11 cellular contexts compared by ENCODE assay signal in genomic region chr4:183241322-183241640, GRCh38.
DNase-seq lines count a peak whose midpoint lies in the region; ATAC-seq, FAIRE-seq and TF ChIP-seq lines count a peak whose summit lies in the region.
"Had no signal": no experiment of that assay in that cellular context is flagged by ENCODE, and none has a peak within 500 bp of the region (broad histone marks: within the 10 kb centered on the region; RNA-seq: fewer than 3 reads in every experiment).

No MANE protein-coding gene starts in this region.

- no peaks in the 10 kb centered on the region for H3K9me3 ChIP-seq in astrocyte (ENCODE audit: insufficient read depth, low read depth, low read length)
- no peaks in the 10 kb centered on the region for H3K9me3 ChIP-seq in smooth muscle cell (replicated peaks; ENCODE audit: low read depth)
- H3K9me3 ChIP-seq in MM.1S (replicated peaks; ENCODE audit: insufficient read depth, low read length): no peaks in the 10 kb centered on the region

- in situ Hi-C loops in G401 (cut with HindIII; ENCODE audit: low sequenced_read_pairs): no loop called here

- H3K27me3 ChIP-seq in astrocyte (ENCODE audit: insufficient read depth, low read length): no peaks in the 10 kb centered on the region
- no peaks in the 10 kb centered on the region for H3K27me3 ChIP-seq in smooth muscle cell (ENCODE audit: low read depth)
- H3K27me3 ChIP-seq in MM.1S (replicated peaks; ENCODE audit: insufficient read depth, low read length): no peaks in the 10 kb centered on the region

- peaks cover 13% of the 10 kb centered on the region for H3K4me1 ChIP-seq in astrocyte (ENCODE audit: insufficient read depth, low read length)
- H3K4me1 ChIP-seq in smooth muscle cell (ENCODE audit: low read depth): peaks cover 3% of the 10 kb centered on the region
- no peaks in the 10 kb centered on the region for H3K4me1 ChIP-seq in MM.1S (ENCODE audit: low read length)

- intact Hi-C loops in left ventricle myocardium superior (cut with micrococcal nuclease): no loop called here
- intact Hi-C loops in posterior cingulate gyrus (cut with DNase I): no loop called here

- FAIRE-seq in astrocyte (lab: Jason Lieb, UNC): no peak

- H2AFZ ChIP-seq in astrocyte (ENCODE audit: low read depth, low read length): no peak overlapping the region
- H2AFZ ChIP-seq in smooth muscle cell (ENCODE audit: low read depth): no peak overlapping the region
- no peak overlapping the region for H2AFZ ChIP-seq in MM.1S (ENCODE audit: low read length)

- H3K9me3 Mint-ChIP-seq in astrocyte (ENCODE audit: unreplicated experiment): peaks cover 3% of the 10 kb centered on the region

- DNase-seq in HT-29 (ENCODE audit: low spot score) (peak; percentile 60), astrocyte (ENCODE audit: low read depth) (peak; percentile 85), left ventricle myocardium superior (no peak), smooth muscle cell (lab: John Stamatoyannopoulos, UW; ENCODE audit: unreplicated experiment) (no peak), posterior cingulate gyrus (no peak), G401 (ENCODE audit: low spot score) (no peak), MM.1S (no peak)
- DNase-seq: activated T-cell treated with anti-CD3 and anti-CD28 coated beads, Interleukin-2, amount 50 U/mL, for 48 hours; GF-D8; T1000 had no signal

- H3K9me2 ChIP-seq in MM.1S (replicated peaks; ENCODE audit: insufficient read depth, low read length): no peaks in the 10 kb centered on the region

- H3K79me2 ChIP-seq in astrocyte (ENCODE audit: insufficient read depth, low read length) (no peaks in the 10 kb centered on the region), smooth muscle cell (ENCODE audit: low read depth) (peaks cover 2% of the 10 kb centered on the region), MM.1S (ENCODE audit: low read length) (no peaks in the 10 kb centered on the region)

- peaks cover 33% of the 10 kb centered on the region for H3K4me1 Mint-ChIP-seq in astrocyte (ENCODE audit: low read depth, unreplicated experiment)

- H3F3A ChIP-seq in smooth muscle cell (ENCODE audit: low read depth): no peaks in the 10 kb centered on the region
- no peaks in the 10 kb centered on the region for H3F3A ChIP-seq in MM.1S (ENCODE audit: insufficient read depth, low read length)

- H3K4me3 ChIP-seq in astrocyte (ENCODE audit: insufficient read depth, low read depth, low read length) (no peak overlapping the region), smooth muscle cell (no peak overlapping the region), MM.1S (ENCODE audit: low read length) (no peak overlapping the region)

- peaks cover 17% of the 10 kb centered on the region for H3K36me3 Mint-ChIP-seq in astrocyte (ENCODE audit: low read depth, unreplicated experiment)

- no peaks in the 10 kb centered on the region for H3K27me3 Mint-ChIP-seq in astrocyte (ENCODE audit: low read depth, unreplicated experiment)

- no peak overlapping the region for H3K4me3 Mint-ChIP-seq in astrocyte (ENCODE audit: unreplicated experiment)

- H3K9ac ChIP-seq in astrocyte (ENCODE audit: low read length): peak overlapping the region; percentile 35
- no peak overlapping the region for H3K9ac ChIP-seq in smooth muscle cell (ENCODE audit: low read depth)
- no peak overlapping the region for H3K9ac ChIP-seq in MM.1S (ENCODE audit: low read length)

- H4K20me1 ChIP-seq in astrocyte (ENCODE audit: insufficient read depth, low read length): peaks cover 4% of the 10 kb centered on the region
- no peaks in the 10 kb centered on the region for H4K20me1 ChIP-seq in smooth muscle cell (ENCODE audit: low read depth)
- H4K20me1 ChIP-seq in MM.1S (ENCODE audit: insufficient read depth, low read length): no peaks in the 10 kb centered on the region

- peaks cover 3% of the 10 kb centered on the region for H3K36me3 ChIP-seq in astrocyte (ENCODE audit: insufficient read depth, low read length)
- H3K36me3 ChIP-seq in smooth muscle cell (ENCODE audit: low read depth): no peaks in the 10 kb centered on the region
- no peaks in the 10 kb centered on the region for H3K36me3 ChIP-seq in MM.1S (replicated peaks; ENCODE audit: insufficient read depth, low read length)

- ATAC-seq in left ventricle myocardium superior: peak; percentile 56
- no peak for ATAC-seq in GM19324 (IDR thresholded peaks at IDR 0.05; ENCODE audit: low FRiP score, unreplicated experiment)

- H3K27ac ChIP-seq in astrocyte (ENCODE audit: low read depth, low read length): peak overlapping the region; percentile 55
- peak overlapping the region; percentile 47 for H3K27ac ChIP-seq in smooth muscle cell (ENCODE audit: low read depth)
- no peak overlapping the region for H3K27ac ChIP-seq in MM.1S (ENCODE audit: low read length)

- TF ChIP-seq CTCF in astrocyte (IDR thresholded peaks at IDR 0.05; ENCODE audit: insufficient read depth, low read depth, low read length): no peak
- no peak for TF ChIP-seq CTCF in smooth muscle cell (IDR thresholded peaks at IDR 0.05; ENCODE audit: borderline replicate concordance, insufficient read depth, poor library complexity, severe bottlenecking)
- TF ChIP-seq CTCF in MM.1S (IDR thresholded peaks at IDR 0.05; ENCODE audit: low read length): no peak

- WGBS in smooth muscle cell (ENCODE audit: low lambda C conversion rate): 2% methylated on average over 4 of the region's 4 CpGs

- H3K4me2 ChIP-seq in astrocyte (ENCODE audit: low read length) (peak overlapping the region; percentile 41), smooth muscle cell (no peak overlapping the region), MM.1S (ENCODE audit: low read depth, low read length) (no peak overlapping the region)

- H3K27ac Mint-ChIP-seq in astrocyte (ENCODE audit: unreplicated experiment): peak overlapping the region; percentile 59

Comparison
In these comparisons a context has a peak if more than half of its experiments do, and no peak if none do; other contexts are left out.
1. DNase-seq: peak in HT-29 (single experiment) and astrocyte (single experiment); none in left ventricle myocardium superior (single experiment), smooth muscle cell (single experiment), posterior cingulate gyrus (0 of 10), G401 (single experiment) and MM.1S (single experiment).